In genomic region chr6:138403801-138404665, GRCh38 we compare ENCODE assay signal across 8 cellular contexts. TPM values are rescaled to one million over a fixed set of nuclear protein-coding genes. Genes with fewer than 3 reads are reported as not detected.
A peak's percentile ranks its signal among the peaks of the same experiment; 100 is the strongest.
DNase-seq lines count a peak whose midpoint lies in the region; ATAC-seq, FAIRE-seq and TF ChIP-seq lines count a peak whose summit lies in the region.

Gene HEBP2 (plus strand): TSS chr6:138404223. CDS start chr6:138404496, 273 bp downstream.

- H3K4me1 ChIP-seq in adrenal gland (replicated peaks in 1 of 2) = peaks cover 0 to 10% of the 10 kb centered on the region in 2 donors

- H3K27me3 ChIP-seq in adrenal gland = no peaks in the 10 kb centered on the region

- TF ChIP-seq CTCF in adrenal gland (IDR thresholded peaks at IDR 0.05) = peak in 5 of 6 experiments; percentile 17 to 58 (median 50)
- peak; percentile 90 for TF ChIP-seq CTCF in progenitor cell of endocrine pancreas (IDR thresholded peaks at IDR 0.05; ENCODE audit: unreplicated experiment)

- peak; percentile 85 for FAIRE-seq in GM12891 (lab: Jason Lieb, UNC)

- peaks cover 12% of the 10 kb centered on the region for H3K4me1 Mint-ChIP-seq in progenitor cell of endocrine pancreas (ENCODE audit: low read depth)

- no peaks in the 10 kb centered on the region for H3K9me3 ChIP-seq in adrenal gland (replicated peaks in 1 of 3)

- no peak for TF ChIP-seq POLR2A in GM12891 (IDR thresholded peaks at IDR 0.05; ENCODE audit: low read depth, low read length)
- TF ChIP-seq POLR2A in adrenal gland (IDR thresholded peaks at IDR 0.05) = peak; percentile 69 to 80

- peaks cover 0 to 33% of the 10 kb centered on the region in 2 donors for H3K36me3 ChIP-seq in adrenal gland (replicated peaks in 1 of 2)

- H3K9me3 Mint-ChIP-seq in progenitor cell of endocrine pancreas (ENCODE audit: low read depth) = no peaks in the 10 kb centered on the region

- peak within 1 kb of the TSS; percentile 60 to 97 (median 84) for H3K4me3 ChIP-seq in adrenal gland

- peak; percentile 93 for DNase-seq in GM12891 (ENCODE audit: insufficient read length, low spot score)
- peak; percentile 100 for DNase-seq in NCI-H146 (lab: John Stamatoyannopoulos, UW)
- DNase-seq in T-helper 1 cell = peak; percentile 86 to 94 (median 92)
- peak; percentile 94 to 98 (median 96) for DNase-seq in adrenal gland
- peak; percentile 95 for DNase-seq in left cardiac atrium
- peak; percentile 98 for DNase-seq in progenitor cell of endocrine pancreas (ENCODE audit: low spot score, unreplicated experiment)
- DNase-seq in ureter (ENCODE audit: low spot score) = peak; percentile 97

- peak within 1 kb of the TSS; percentile 24 to 95 (median 85) for H3K27ac ChIP-seq in adrenal gland

- intact Hi-C loops in adrenal gland (cut with DNase I) = loop anchor here in 1 of 2 donors (10.0 kb wide), 1 partner anchor 289 kb away; no protein-coding TSS in a partner anchor
- intact Hi-C loops in left cardiac atrium (cut with DNase I) = loop anchor here (5.0 to 10.0 kb wide), 3 partner anchors 107 to 297 kb away; partner anchors contain the start of gene PERP (in 1 of the 2)

- peaks cover 13% of the 10 kb centered on the region for H3K36me3 Mint-ChIP-seq in progenitor cell of endocrine pancreas (ENCODE audit: insufficient read depth)

- H3K27me3 Mint-ChIP-seq in progenitor cell of endocrine pancreas = no peaks in the 10 kb centered on the region

- peak within 1 kb of the TSS; percentile 92 for H3K4me3 Mint-ChIP-seq in progenitor cell of endocrine pancreas (ENCODE audit: low read depth)

- H3K27ac Mint-ChIP-seq in progenitor cell of endocrine pancreas = peak within 1 kb of the TSS; percentile 97

- WGBS in adrenal gland, 4 donors = 0% methylated on average over 3 to 92 of the region's 92 CpGs

- ATAC-seq in HG02852 (IDR thresholded peaks at IDR 0.05; ENCODE audit: unreplicated experiment) (peak; percentile 88), left cardiac atrium (peak; percentile 90 to 95)

TF ChIP-seq in GM12891, 5 proteins besides CTCF, POLR2A, EP300 and RAD21:
- TF ChIP-seq PAX5 (IDR thresholded peaks at IDR 0.05; ENCODE audit: insufficient read depth, low read length, severe bottlenecking) = no peak
- TF ChIP-seq SPI1 (IDR thresholded peaks at IDR 0.05; ENCODE audit: low read depth, low read length) = peak; percentile 67
- no peak; the same call in 1 of the 2 replicates for TF ChIP-seq TAF1 (IDR thresholded peaks at IDR 0.05; ENCODE audit: low read depth, low read length)
- TF ChIP-seq POU2F2 (IDR thresholded peaks at IDR 0.05; ENCODE audit: low read depth, low read length) = no peak
- TF ChIP-seq POLR2AphosphoS5 (IDR thresholded peaks at IDR 0.05; ENCODE audit: low read depth, low read length) = no peak

RNA-seq across cellular contexts. Expression of gene HEBP2, which starts in this region (rescaled TPM):
- 8.0 TPM for polyA plus RNA-seq in GM12891 (2012; ENCODE audit: low read depth, missing spikeins)
- total RNA-seq in adrenal gland (10 to 100 TPM; 36.4 to 76.9 (median 50.2) TPM), left cardiac atrium (100 to 1,000 TPM in 1 of 2 donors, 10 to 100 TPM in 1; 84.9 to 111 TPM), progenitor cell of endocrine pancreas (67.7 and 73.2 TPM in 2 replicates), ureter (101 TPM)
- 10 to 100 TPM; 33.9 to 55.9 (median 49.6) TPM for polyA plus RNA-seq in adrenal gland

Comparison
In these comparisons a context has a peak if more than half of its experiments do, and no peak if none do; other contexts are left out.
1. Peak in every context shown above with its lines: DNase-seq, ATAC-seq, H3K4me3 ChIP-seq and H3K27ac ChIP-seq.